In genomic region chr5:172894767-172895166, GRCh38 we compare ENCODE assay signal across 29 cellular contexts.
DNase-seq lines count a peak whose midpoint lies in the region; ATAC-seq, FAIRE-seq and TF ChIP-seq lines count a peak whose summit lies in the region.
"Had no signal": no experiment of that assay in that cellular context is flagged by ENCODE, and none has a peak within 500 bp of the region (broad histone marks: within the 10 kb centered on the region; RNA-seq: fewer than 3 reads in every experiment).

No MANE protein-coding gene starts in this region.

- H3K79me2 ChIP-seq in GM23338 (replicated peaks; ENCODE audit: insufficient read depth) = no peaks in the 10 kb centered on the region

- TF ChIP-seq CTCF in GM10266 (IDR thresholded peaks at IDR 0.05; ENCODE audit: control insufficient read depth, insufficient read depth, low read depth, missing control alignments) (no peak), GM23338 (conservative IDR thresholded peaks at IDR 0.05; ENCODE audit: low read depth in 2 of 2) (no peak)

- no peaks in the 10 kb centered on the region for H3K9me2 ChIP-seq in GM23338 (ENCODE audit: insufficient read depth)

- no peak overlapping the region for H3K4me2 ChIP-seq in GM23338

- H3K27me3 Mint-ChIP-seq in effector memory CD8-positive, alpha-beta T cell = no peaks in the 10 kb centered on the region
- no peaks in the 10 kb centered on the region for H3K27me3 Mint-ChIP-seq in stimulated activated naive B cell treated with anti-CD40 and anti-IgM and Interleukin-4, amounts not matched to agents 10 μg/mL and 1 μg/mL and 100 μg/mL, for 72 hours
- peaks cover 9% of the 10 kb centered on the region for H3K27me3 Mint-ChIP-seq in GM23338 (ENCODE audit: insufficient read depth, low read depth, poor library complexity)
- H3K27me3 Mint-ChIP-seq: stimulated activated memory B cell treated with anti-CD40 and anti-IgM and Interleukin-4, amounts not matched to agents 10 μg/mL and 1 μg/mL and 100 μg/mL, for 72 hours had no signal

- peak overlapping the region; percentile 2 to 38 for H3K27ac Mint-ChIP-seq in effector memory CD8-positive, alpha-beta T cell
- H3K27ac Mint-ChIP-seq in stimulated activated naive B cell treated with anti-CD40 and anti-IgM and Interleukin-4, amounts not matched to agents 10 μg/mL and 1 μg/mL and 100 μg/mL, for 72 hours = peak overlapping the region; percentile 37
- no peak overlapping the region for H3K27ac Mint-ChIP-seq in GM23338
- H3K27ac Mint-ChIP-seq: activated T-cell treated with anti-CD3 and anti-CD28 coated beads, Interleukin-2, amount 50 U/mL, for 72 hours had no signal

- peaks cover 8% of the 10 kb centered on the region; the same call in 1 of the 2 replicates for H4K20me1 ChIP-seq in GM23338 (replicated peaks; ENCODE audit: insufficient read depth)

- H3K27me3 ChIP-seq in muscle layer of colon (ENCODE audit: control insufficient read depth in 1 of 2, insufficient read depth in 2 of 2, low read length in 2 of 2) = no peaks in the 10 kb centered on the region
- H3K27me3 ChIP-seq in GM23338 (ENCODE audit: insufficient read depth) = no peaks in the 10 kb centered on the region
- H3K27me3 ChIP-seq: brain microvascular endothelial cell, ovary, testis had no signal

- no peak for TF ChIP-seq POLR2A in GM12891 (IDR thresholded peaks at IDR 0.05; ENCODE audit: low read depth, low read length)

- H3K36me3 ChIP-seq in muscle layer of colon (ENCODE audit: insufficient read depth, low read length) (peaks cover 22% of the 10 kb centered on the region), GM23338 (ENCODE audit: insufficient read depth) (no peaks in the 10 kb centered on the region)
- H3K36me3 ChIP-seq: ovary had no signal

- no peaks in the 10 kb centered on the region for H3K9me3 ChIP-seq in muscle layer of colon (ENCODE audit: low read length)
- H3K9me3 ChIP-seq: ovary, testis had no signal

- no peak overlapping the region for H2AFZ ChIP-seq in GM23338

- peaks cover 12% of the 10 kb centered on the region for H3K36me3 Mint-ChIP-seq in effector memory CD8-positive, alpha-beta T cell (ENCODE audit: insufficient read depth)
- H3K36me3 Mint-ChIP-seq in stimulated activated naive B cell treated with anti-CD40 and anti-IgM and Interleukin-4, amounts not matched to agents 10 μg/mL and 1 μg/mL and 100 μg/mL, for 72 hours = peaks cover 24 to 35% of the 10 kb centered on the region in 2 donors
- H3K36me3 Mint-ChIP-seq in GM23338 (ENCODE audit: low read depth) = peaks cover 43% of the 10 kb centered on the region

- H3K4me1 ChIP-seq in muscle layer of colon (ENCODE audit: insufficient read depth, low read length) (peaks cover 47% of the 10 kb centered on the region), GM23338 (ENCODE audit: insufficient read depth) (no peaks in the 10 kb centered on the region)

- no peak overlapping the region for H3K4me3 Mint-ChIP-seq in effector memory CD8-positive, alpha-beta T cell
- H3K4me3 Mint-ChIP-seq in stimulated activated naive B cell treated with anti-CD40 and anti-IgM and Interleukin-4, amounts not matched to agents 10 μg/mL and 1 μg/mL and 100 μg/mL, for 72 hours = no peak overlapping the region
- no peak overlapping the region for H3K4me3 Mint-ChIP-seq in GM23338
- H3K4me3 Mint-ChIP-seq: activated T-cell treated with anti-CD3 and anti-CD28 coated beads, Interleukin-2, amount 50 U/mL, for 72 hours; H9; mesothelial cell of epicardium; nephron; stimulated activated memory B cell treated with anti-CD40 and anti-IgM and Interleukin-4, amounts not matched to agents 10 μg/mL and 1 μg/mL and 100 μg/mL, for 72 hours had no signal

- peaks cover 10 to 19% of the 10 kb centered on the region in 2 donors for H3K4me1 Mint-ChIP-seq in effector memory CD8-positive, alpha-beta T cell (ENCODE audit: low read depth in 2 of 2)
- no peaks in the 10 kb centered on the region for H3K4me1 Mint-ChIP-seq in stimulated activated naive B cell treated with anti-CD40 and anti-IgM and Interleukin-4, amounts not matched to agents 10 μg/mL and 1 μg/mL and 100 μg/mL, for 72 hours
- H3K4me1 Mint-ChIP-seq in GM23338 = no peaks in the 10 kb centered on the region
- H3K4me1 Mint-ChIP-seq: H9; stimulated activated memory B cell treated with anti-CD40 and anti-IgM and Interleukin-4, amounts not matched to agents 10 μg/mL and 1 μg/mL and 100 μg/mL, for 72 hours had no signal

- H3K27ac ChIP-seq in muscle layer of colon (ENCODE audit: low read depth, low read length) (peak overlapping the region; percentile 51), GM23338 (ENCODE audit: low read depth) (no peak overlapping the region)
- H3K27ac ChIP-seq: ovary had no signal

- FAIRE-seq in GM12891 (lab: Jason Lieb, UNC) = peak; percentile 20
- FAIRE-seq: G401.6 had no signal

- no peak overlapping the region for H3K4me3 ChIP-seq in muscle layer of colon (ENCODE audit: low read depth in 1 of 2, low read length in 2 of 2)
- no peak overlapping the region for H3K4me3 ChIP-seq in GM23338
- H3K4me3 ChIP-seq: ovary, testis had no signal

- no peak for DNase-seq in GM12891 (ENCODE audit: insufficient read length, low spot score)
- no peak for DNase-seq in effector memory CD8-positive, alpha-beta T cell
- DNase-seq in stimulated activated naive B cell treated with anti-CD40 and anti-IgM and Interleukin-4, amounts not matched to agents 10 μg/mL and 1 μg/mL and 100 μg/mL, for 72 hours = no peak
- no peak for DNase-seq in medulla oblongata (ENCODE audit: extremely low spot score)
- no peak for DNase-seq in activated CD4-positive, alpha-beta T cell treated with anti-CD3 and anti-CD28 coated beads, Interleukin-2, amount 50 U/mL, for 48 hours
- DNase-seq in GM10266 (ENCODE audit: extremely low spot score) = no peak
- DNase-seq in GM23338 (ENCODE audit: low spot score) = no peak
- DNase-seq: activated CD4-positive, alpha-beta T cell treated with anti-CD3 and anti-CD28 coated beads, Interleukin-2, amount 50 U/mL, for 1 hour; activated naive CD4-positive, alpha-beta T cell; activated T-cell treated with anti-CD3 and anti-CD28 coated beads, Interleukin-2, amount 50 U/mL, for 72 hours; brain microvascular endothelial cell; foreskin melanocyte; H9; left colon; NCI-H1048; NCI-H187; NCI-H524 treated with DMSO at 0.1 percent for 48 hours; stimulated activated CD4-positive, alpha-beta T cell treated with anti-CD3 and anti-CD28 coated beads, Interleukin-12 subunit alpha, Interleukin-12 subunit beta, amount 100 ng/mL, for 4 hours; stimulated activated CD4-positive, alpha-beta T cell treated with anti-CD3 and anti-CD28 coated beads, Interleukin-4, amount 100 ng/mL, for 24 hours; SW 1271; T1000; testis had no signal

- H3F3A ChIP-seq in GM23338 (replicated peaks; ENCODE audit: low read depth) = no peaks in the 10 kb centered on the region

- no peaks in the 10 kb centered on the region for H3K9me3 Mint-ChIP-seq in effector memory CD8-positive, alpha-beta T cell
- H3K9me3 Mint-ChIP-seq in stimulated activated naive B cell treated with anti-CD40 and anti-IgM and Interleukin-4, amounts not matched to agents 10 μg/mL and 1 μg/mL and 100 μg/mL, for 72 hours = no peaks in the 10 kb centered on the region
- H3K9me3 Mint-ChIP-seq in GM23338 = no peaks in the 10 kb centered on the region
- H3K9me3 Mint-ChIP-seq: activated T-cell treated with anti-CD3 and anti-CD28 coated beads, Interleukin-2, amount 50 U/mL, for 72 hours; H9; mesothelial cell of epicardium; nephron; stimulated activated memory B cell treated with anti-CD40 and anti-IgM and Interleukin-4, amounts not matched to agents 10 μg/mL and 1 μg/mL and 100 μg/mL, for 72 hours had no signal

- no peak overlapping the region for H3K9ac ChIP-seq in muscle layer of colon (ENCODE audit: low read length)

- ATAC-seq in effector memory CD8-positive, alpha-beta T cell (replicated peaks) = no peak
- no peak for ATAC-seq in stimulated activated naive B cell treated with anti-CD40 and anti-IgM and Interleukin-4, amounts not matched to agents 10 μg/mL and 1 μg/mL and 100 μg/mL, for 72 hours (replicated peaks)
- ATAC-seq in GM23338 = no peak
- ATAC-seq: activated T-cell treated with anti-CD3 and anti-CD28 coated beads, Interleukin-2, amount 50 U/mL, for 72 hours; left colon; right cardiac atrium; stimulated activated memory B cell treated with anti-CD40 and anti-IgM and Interleukin-4, amounts not matched to agents 10 μg/mL and 1 μg/mL and 100 μg/mL, for 72 hours had no signal

TF ChIP-seq in GM12891, 5 proteins besides CTCF, POLR2A, EP300 and RAD21:
- no peak for TF ChIP-seq POU2F2 (IDR thresholded peaks at IDR 0.05; ENCODE audit: low read depth, low read length)
- no peak for TF ChIP-seq POLR2AphosphoS5 (IDR thresholded peaks at IDR 0.05; ENCODE audit: low read depth, low read length)
- TF ChIP-seq PAX5 (IDR thresholded peaks at IDR 0.05; ENCODE audit: insufficient read depth, low read length, severe bottlenecking) = no peak
- no peak for TF ChIP-seq SPI1 (IDR thresholded peaks at IDR 0.05; ENCODE audit: low read depth, low read length)
- no peak for TF ChIP-seq TAF1 (IDR thresholded peaks at IDR 0.05; ENCODE audit: low read depth, low read length)
TF ChIP-seq in GM12891: peak in this region for 0.

TF ChIP-seq in GM23338, 12 proteins besides CTCF, POLR2A, EP300 and RAD21 (continues in another document):
- TF ChIP-seq REST (IDR thresholded peaks at IDR 0.05; ENCODE audit: unreplicated experiment) (no peak), POLR2AphosphoS5 (IDR thresholded peaks at IDR 0.05; ENCODE audit: low read depth) (no peak), CREB1 (CRISPR knock-in tag; IDR thresholded peaks at IDR 0.05; ENCODE audit: low read depth) (no peak), STAT1 (IDR thresholded peaks at IDR 0.05; ENCODE audit: unreplicated experiment) (no peak)
